Comparison of ENCODE assay signal across 8 cellular contexts in the genomic region with DNA sequence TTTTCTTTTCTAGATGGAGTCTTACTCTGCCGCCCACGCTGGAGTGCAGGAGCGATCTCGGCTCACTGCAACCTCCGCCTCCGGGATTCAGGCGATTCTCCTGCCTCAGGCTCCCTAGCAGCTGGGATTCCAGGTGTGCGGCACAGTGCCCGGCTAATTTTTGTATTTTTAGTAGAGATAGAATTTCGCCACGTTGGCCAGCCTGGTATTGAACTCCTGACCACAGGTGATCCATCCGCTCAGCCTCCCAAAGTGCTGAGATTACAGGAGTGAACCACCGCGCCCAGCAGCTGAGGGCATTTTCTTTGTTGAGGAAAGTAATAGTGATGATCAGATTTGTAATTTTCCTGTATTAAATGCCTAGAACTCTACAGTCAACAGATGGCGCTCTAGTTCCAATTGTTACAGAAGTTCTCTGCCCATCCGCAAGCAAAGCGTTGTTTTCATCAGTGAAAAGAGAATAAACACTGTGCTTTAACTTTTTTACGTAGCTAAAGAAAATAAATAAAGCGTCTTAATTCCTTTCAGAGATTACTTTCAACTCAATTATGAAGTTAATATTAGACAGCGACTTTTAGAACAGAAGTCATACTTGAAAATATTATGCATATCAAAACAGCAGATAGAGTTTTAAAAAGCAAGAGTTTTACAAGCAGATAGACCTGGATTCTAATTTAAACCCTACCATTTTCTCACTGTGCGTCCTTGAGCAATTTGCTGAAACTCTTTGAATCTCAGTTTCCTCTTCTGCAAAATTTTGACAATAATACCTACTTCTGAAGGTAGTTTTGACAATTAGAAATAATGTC.
DNase-seq lines count a peak whose midpoint lies in the region; ATAC-seq and TF ChIP-seq lines count a peak whose summit lies in the region.

No MANE protein-coding gene starts in this region.

- peak; percentile 70 for TF ChIP-seq CTCF in colonic mucosa (IDR thresholded peaks at IDR 0.05)
- TF ChIP-seq CTCF in left lung (IDR thresholded peaks at IDR 0.05), result peak; percentile 67 to 75

- peak; percentile 7 for DNase-seq in DMS153 (lab: John Stamatoyannopoulos, UW)
- peak; percentile 55 for DNase-seq in NCI-H1092 (lab: John Stamatoyannopoulos, UW)
- peak; percentile 56 to 90 for DNase-seq in SJCRH30
- DNase-seq in colonic mucosa, result peak; percentile 42
- DNase-seq in left lung, result no peak
- DNase-seq in superior temporal gyrus (ENCODE audit: extremely low spot score), result peak; percentile 90

- H3K36me3 ChIP-seq in SJCRH30 (no peaks in the 10 kb centered on the region), colonic mucosa (no peaks in the 10 kb centered on the region), left lung (no peaks in the 10 kb centered on the region)

- H3K9me3 ChIP-seq in SJCRH30 (replicated peaks) (no peaks in the 10 kb centered on the region), colonic mucosa (no peaks in the 10 kb centered on the region), left lung (no peaks in the 10 kb centered on the region)

- H3K9ac ChIP-seq in colonic mucosa (ENCODE audit: low read depth in 2 of 2, low read length in 2 of 2), result no peak overlapping the region

- H3K27me3 ChIP-seq in SJCRH30 (no peaks in the 10 kb centered on the region), colonic mucosa (no peaks in the 10 kb centered on the region), left lung (no peaks in the 10 kb centered on the region)

- intact Hi-C loops in colonic mucosa (cut with DNase I), result no loop called here
- intact Hi-C loops in left lung (cut with DNase I), result no loop called here

- H3K4me3 ChIP-seq in SJCRH30 (peak overlapping the region; percentile 44), colonic mucosa (no peak overlapping the region), left lung (no peak overlapping the region)

- H3K27ac ChIP-seq in SJCRH30 (no peak overlapping the region), colonic mucosa (no peak overlapping the region), left lung (no peak overlapping the region)

- peak; percentile 52 for ATAC-seq in GM21423 (IDR thresholded peaks at IDR 0.05; ENCODE audit: unreplicated experiment)
- ATAC-seq in left lung, result peak; percentile 66
- no peak for ATAC-seq in GM21825 (IDR thresholded peaks at IDR 0.05; ENCODE audit: unreplicated experiment)

- H3K4me1 ChIP-seq in SJCRH30, result no peaks in the 10 kb centered on the region
- H3K4me1 ChIP-seq in colonic mucosa, result no peaks in the 10 kb centered on the region
- H3K4me1 ChIP-seq in left lung, result peaks cover 0 to 18% of the 10 kb centered on the region in 2 donors

Comparison
In these comparisons a context has a peak if more than half of its experiments do, and no peak if none do; other contexts are left out.
1. DNase-seq: peak in DMS153 (single experiment), NCI-H1092 (single experiment), SJCRH30 (2 of 2), colonic mucosa (single experiment) and superior temporal gyrus (single experiment); none in left lung (0 of 2).